10 cellular contexts compared by ENCODE assay signal in the genomic region with DNA sequence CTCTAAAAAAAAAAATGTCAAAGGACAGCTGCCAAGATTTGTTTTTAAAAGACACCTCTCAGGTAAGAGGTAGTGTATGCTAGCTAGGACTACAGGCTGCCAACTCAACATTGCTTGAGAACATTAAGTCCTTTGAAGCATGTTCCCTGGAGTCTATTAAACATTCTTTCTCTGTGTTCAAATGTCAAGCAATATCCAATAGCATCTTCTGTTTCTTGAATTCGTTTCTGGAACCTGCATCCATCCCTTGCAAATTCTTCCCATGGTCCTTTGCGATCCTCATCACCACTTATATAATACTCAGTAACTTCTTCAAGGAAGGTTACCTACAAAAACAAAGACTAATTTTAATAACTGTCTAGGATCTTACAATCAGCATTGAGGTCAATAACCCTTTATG. TPM values are rescaled to one million over a fixed set of nuclear protein-coding genes. Genes with fewer than 3 reads are reported as not detected.
A peak's percentile ranks its signal among the peaks of the same experiment; 100 is the strongest.
DNase-seq lines count a peak whose midpoint lies in the region; ATAC-seq, FAIRE-seq and TF ChIP-seq lines count a peak whose summit lies in the region.
"Had no signal": no experiment of that assay in that cellular context is flagged by ENCODE, and none has a peak within 500 bp of the region (broad histone marks: within the 10 kb centered on the region; RNA-seq: fewer than 3 reads in every experiment).

No MANE protein-coding gene starts in this region.

- H3K27me3 Mint-ChIP-seq in activated naive CD8-positive, alpha-beta T cell, result no peaks in the 10 kb centered on the region

- no TSS peak for BruUV-seq in HepG2 (replicated peaks; lab: Mats Ljungman, UMichigan)

- FAIRE-seq in HepG2 (lab: Jason Lieb, UNC), result no peak
- FAIRE-seq: small intestine had no signal

- TF ChIP-seq CTCF in HepG2 (CRISPR knock-in tag; IDR thresholded peaks at IDR 0.05), result no peak
- TF ChIP-seq CTCF in right lobe of liver (IDR thresholded peaks at IDR 0.05), result no peak
- TF ChIP-seq CTCF in lower lobe of right lung (IDR thresholded peaks at IDR 0.05), result no peak
- no peak for TF ChIP-seq CTCF in upper lobe of right lung (IDR thresholded peaks at IDR 0.05)

- H3K4me3 ChIP-seq in HepG2 (replicated peaks in 1 of 3; ENCODE audit: insufficient read depth in 1 of 3, low read depth in 2 of 3, low read length in 3 of 3), result peak overlapping the region; percentile 16 to 99 (median 98); a peak in 3 of 6 replicates
- H3K4me3 ChIP-seq in right lobe of liver, result no peak overlapping the region
- peak overlapping the region; percentile 88 for H3K4me3 ChIP-seq in lower lobe of right lung
- peak overlapping the region; percentile 90 for H3K4me3 ChIP-seq in upper lobe of right lung

- H3K4me1 ChIP-seq in HepG2 (ENCODE audit: insufficient read depth, low read length) (peaks cover 31% of the 10 kb centered on the region), right lobe of liver (peaks cover 0 to 17% (median 0%) of the 10 kb centered on the region in 4 donors), lower lobe of right lung (peaks cover 26% of the 10 kb centered on the region), upper lobe of right lung (peaks cover 22% of the 10 kb centered on the region)

- H3K4me1 Mint-ChIP-seq in activated naive CD8-positive, alpha-beta T cell (ENCODE audit: low read depth), result peaks cover 36% of the 10 kb centered on the region

- no peak overlapping the region for H3K9ac ChIP-seq in HepG2 (ENCODE audit: insufficient read depth, low read depth, low read length)

- no peaks in the 10 kb centered on the region for H3K9me3 ChIP-seq in HepG2 (ENCODE audit: low read length)
- H3K9me3 ChIP-seq in right lobe of liver, result no peaks in the 10 kb centered on the region
- H3K9me3 ChIP-seq in lower lobe of right lung, result no peaks in the 10 kb centered on the region
- no peaks in the 10 kb centered on the region for H3K9me3 ChIP-seq in upper lobe of right lung

- H4K20me1 ChIP-seq in HepG2 (ENCODE audit: insufficient read depth, low read length), result peaks cover 67% of the 10 kb centered on the region

- H3K27ac ChIP-seq in HepG2 (ENCODE audit: extremely low read length, insufficient read depth, low read length) (no peak overlapping the region), right lobe of liver (no peak overlapping the region), lower lobe of right lung (no peak overlapping the region), upper lobe of right lung (no peak overlapping the region)

- peaks cover 88% of the 10 kb centered on the region for H3K79me2 ChIP-seq in HepG2 (ENCODE audit: insufficient read depth, low read length)

- H3K4me2 ChIP-seq in HepG2 (ENCODE audit: low read depth, low read length), result peak overlapping the region; percentile 81

- ATAC-seq in HepG2, result no peak
- no peak for ATAC-seq in right lobe of liver
- ATAC-seq in lower lobe of right lung, result peak in 1 of 2 donors; percentile 15
- ATAC-seq in upper lobe of right lung, result peak; percentile 44

- H3K27ac Mint-ChIP-seq in activated naive CD8-positive, alpha-beta T cell, result peak overlapping the region; percentile 24

- H3K27me3 ChIP-seq in HepG2 (ENCODE audit: control insufficient read depth in 1 of 2, insufficient read depth in 2 of 2, low read length in 2 of 2) (no peaks in the 10 kb centered on the region; a peak in 1 of 5 replicates), right lobe of liver (no peaks in the 10 kb centered on the region), lower lobe of right lung (ENCODE audit: low read depth) (no peaks in the 10 kb centered on the region), upper lobe of right lung (no peaks in the 10 kb centered on the region)

- TF ChIP-seq EP300 in HepG2 (IDR thresholded peaks at IDR 0.05; ENCODE audit: low read depth in 2 of 2, low read length in 2 of 2) (no peak), HepG2 (CRISPR knock-in tag; IDR thresholded peaks at IDR 0.05; ENCODE audit: borderline replicate concordance) (no peak)

- peaks cover 18% of the 10 kb centered on the region for H3K36me3 Mint-ChIP-seq in activated naive CD8-positive, alpha-beta T cell

- H2AFZ ChIP-seq in HepG2 (ENCODE audit: low read length), result no peak overlapping the region

- in situ Hi-C loops in HepG2 (cut with HindIII; ENCODE audit: extremely low pct_ligation_motif_present, low pct_unique_long_range_greater_than_20kb), result no loop called here

- POLR2A ChIA-PET in HepG2 (lab: Yijun Ruan, JAX), result no interaction called here

- CTCF ChIA-PET in HepG2 (lab: Yijun Ruan, JAX; ENCODE audit: low intra/inter-chr PET ratio, low total read pairs), result no interaction called here

- H3K9me3 Mint-ChIP-seq in activated naive CD8-positive, alpha-beta T cell (ENCODE audit: low read depth), result no peaks in the 10 kb centered on the region

- WGBS in HepG2 (ENCODE audit: low lambda C conversion rate), result 52% methylated on average over 2 of the region's 2 CpGs
- WGBS in right lobe of liver (ENCODE audit: insufficient coverage, low coverage, low lambda C conversion rate, missing lambda C conversion rate), result 34% methylated on average over 2 of the region's 2 CpGs

- TF ChIP-seq RAD21 in HepG2 (CRISPR knock-in tag; IDR thresholded peaks at IDR 0.05), result no peak

- intact Hi-C loops in HepG2 (cut with micrococcal nuclease; ENCODE audit: unreplicated experiment) (no loop called here), right lobe of liver (cut with DNase I) (no loop called here), lower lobe of right lung (cut with DNase I) (no loop called here), upper lobe of right lung (cut with DNase I) (no loop called here)

- H3K36me3 ChIP-seq in HepG2 (replicated peaks in 1 of 2; ENCODE audit: control insufficient read depth in 1 of 2, insufficient read depth in 2 of 2, low read length in 2 of 2) (peaks cover 5 to 21% of the 10 kb centered on the region in 2 experiments; a peak in 3 of 5 replicates), right lobe of liver (peaks cover 5 to 46% (median 15%) of the 10 kb centered on the region in 4 donors), lower lobe of right lung (peaks cover 55% of the 10 kb centered on the region), upper lobe of right lung (peaks cover 62% of the 10 kb centered on the region)

- DNase-seq in HepG2 (ENCODE audit: low spot score), result no peak
- DNase-seq in right lobe of liver, result no peak
- DNase-seq in lower lobe of right lung, result no peak
- DNase-seq in upper lobe of right lung, result no peak
- DNase-seq in activated effector memory CD4-positive, alpha-beta T cell treated with Interleukin-2 at 50 U/mL for 16 hours, result no peak
- DNase-seq in NCI-H748 treated with DMSO at 0.1 percent for 48 hours (lab: John Stamatoyannopoulos, UW), result no peak
- no peak for DNase-seq in foreskin melanocyte
- DNase-seq: NCI-H774, small intestine had no signal

- TF ChIP-seq POLR2A in HepG2 (IDR thresholded peaks at IDR 0.05; ENCODE audit: insufficient read depth in 1 of 2, low read depth in 2 of 2, low read length in 2 of 2), result no peak
- no peak for TF ChIP-seq POLR2A in right lobe of liver (IDR thresholded peaks at IDR 0.05)

- peak overlapping the region; percentile 98 for H3K4me3 Mint-ChIP-seq in activated naive CD8-positive, alpha-beta T cell

RNA-seq across cellular contexts. Expression of a gene that starts 5.6 kb away (rescaled TPM):
- total RNA-seq in HepG2 (2016; rRNA removed; fragmentation: Illumina TruSeq; extraction: Trizol) (20.1 and 23.8 TPM in 2 replicates), right lobe of liver (10 to 100 TPM; 28.6 to 43.6 (median 34.3) TPM), lower lobe of right lung (45.3 TPM), upper lobe of right lung (47.7 TPM)
- 2.1 and 2.7 TPM in 2 replicates for total RNA-seq in HepG2 (2016; cell fraction: cytosol; rRNA removed; fragmentation: Illumina TruSeq; extraction: Trizol; ENCODE audit: low read depth)
- total RNA-seq in HepG2 (2016; cell fraction: insoluble cytoplasmic fraction; rRNA removed; fragmentation: Illumina TruSeq; extraction: Trizol), result 19.9 and 23.3 TPM in 2 replicates
- total RNA-seq in HepG2 (2016; cell fraction: membrane; rRNA removed; fragmentation: Illumina TruSeq; extraction: Trizol), result 9.2 and 10.4 TPM in 2 replicates
- 29.0 and 33.5 TPM in 2 replicates for total RNA-seq in HepG2 (2016; cell fraction: nucleus; rRNA removed; fragmentation: Illumina TruSeq; extraction: Trizol)
- polyA plus RNA-seq in HepG2 (2011; rRNA removed), result 12.7 and 13.4 TPM in 2 replicates
- polyA plus RNA-seq in HepG2 (2011; cell fraction: cytosol; rRNA removed), result 9.5 and 11.8 TPM in 2 replicates
- 12.8 and 14.2 TPM in 2 replicates for polyA plus RNA-seq in HepG2 (2011; cell fraction: nucleus; rRNA removed)
- 13.8 and 16.0 TPM in 2 replicates for polyA plus RNA-seq in HepG2 (2012)
- 1.2 and 1.4 TPM in 2 replicates for polyA plus RNA-seq in HepG2 (2016; cell fraction: cytosol; fragmentation: Illumina TruSeq; extraction: Trizol; ENCODE audit: low read depth)
- 15.8 and 16.0 TPM in 2 replicates for polyA plus RNA-seq in HepG2 (2016; cell fraction: insoluble cytoplasmic fraction; fragmentation: Illumina TruSeq; extraction: Trizol; ENCODE audit: low read depth)
- polyA plus RNA-seq in HepG2 (2016; cell fraction: membrane; fragmentation: Illumina TruSeq; extraction: Trizol; ENCODE audit: low read depth), result 3.3 and 3.6 TPM in 2 replicates
- 30.8 and 34.1 TPM in 2 replicates for polyA plus RNA-seq in HepG2 (2016; cell fraction: nucleus; fragmentation: Illumina TruSeq; extraction: Trizol; ENCODE audit: insufficient read depth, low read depth)
- polyA minus RNA-seq in HepG2 (2011; rRNA and poly(A)+ RNA removed; ENCODE audit: low replicate concordance), result 29.5 and 115 TPM in 2 replicates
- polyA minus RNA-seq in HepG2 (2011; cell fraction: cytosol; rRNA and poly(A)+ RNA removed), result 25.9 and 34.1 TPM in 2 replicates
- polyA minus RNA-seq in HepG2 (2011; cell fraction: nucleus; rRNA and poly(A)+ RNA removed), result 43.4 and 52.2 TPM in 2 replicates

RNA-seq across cellular contexts. Expression of a gene that starts 46.3 kb away (rescaled TPM):
- total RNA-seq in HepG2 (2016; rRNA removed; fragmentation: Illumina TruSeq; extraction: Trizol), result 10.8 and 11.4 TPM in 2 replicates
- 0.40 and 1.1 TPM in 2 replicates for total RNA-seq in HepG2 (2016; cell fraction: cytosol; rRNA removed; fragmentation: Illumina TruSeq; extraction: Trizol; ENCODE audit: low read depth)
- 7.3 and 13.7 TPM in 2 replicates for total RNA-seq in HepG2 (2016; cell fraction: insoluble cytoplasmic fraction; rRNA removed; fragmentation: Illumina TruSeq; extraction: Trizol)
- 3.9 and 4.0 TPM in 2 replicates for total RNA-seq in HepG2 (2016; cell fraction: membrane; rRNA removed; fragmentation: Illumina TruSeq; extraction: Trizol)
- 16.8 and 17.2 TPM in 2 replicates for total RNA-seq in HepG2 (2016; cell fraction: nucleus; rRNA removed; fragmentation: Illumina TruSeq; extraction: Trizol)
- 5.3 and 6.4 TPM in 2 replicates for polyA plus RNA-seq in HepG2 (2011; rRNA removed)
- 2.2 TPM in 2 replicates for polyA plus RNA-seq in HepG2 (2011; cell fraction: cytosol; rRNA removed)
- 18.8 and 20.9 TPM in 2 replicates for polyA plus RNA-seq in HepG2 (2011; cell fraction: nucleus; rRNA removed)
- 6.1 and 6.4 TPM in 2 replicates for polyA plus RNA-seq in HepG2 (2012)
- polyA plus RNA-seq in HepG2 (2016; cell fraction: cytosol; fragmentation: Illumina TruSeq; extraction: Trizol; ENCODE audit: low read depth), result 0.33 and 0.35 TPM in 2 replicates
- 5.7 and 9.8 TPM in 2 replicates for polyA plus RNA-seq in HepG2 (2016; cell fraction: insoluble cytoplasmic fraction; fragmentation: Illumina TruSeq; extraction: Trizol; ENCODE audit: low read depth)
- 1.2 and 1.6 TPM in 2 replicates for polyA plus RNA-seq in HepG2 (2016; cell fraction: membrane; fragmentation: Illumina TruSeq; extraction: Trizol; ENCODE audit: low read depth)
- polyA plus RNA-seq in HepG2 (2016; cell fraction: nucleus; fragmentation: Illumina TruSeq; extraction: Trizol; ENCODE audit: insufficient read depth, low read depth), result 24.1 and 24.3 TPM in 2 replicates
- 5.2 and 11.2 TPM in 2 replicates for polyA minus RNA-seq in HepG2 (2011; rRNA and poly(A)+ RNA removed; ENCODE audit: low replicate concordance)
- polyA minus RNA-seq in HepG2 (2011; cell fraction: cytosol; rRNA and poly(A)+ RNA removed), result 3.2 and 7.6 TPM in 2 replicates
- 11.1 and 11.8 TPM in 2 replicates for polyA minus RNA-seq in HepG2 (2011; cell fraction: nucleus; rRNA and poly(A)+ RNA removed)
- total RNA-seq in right lobe of liver, result 10 to 100 TPM; 16.6 to 31.1 (median 22.1) TPM
- total RNA-seq in lower lobe of right lung, result 7.6 TPM
- total RNA-seq in upper lobe of right lung, result 7.1 TPM

Comparison
In these comparisons a context has a peak if more than half of its experiments do, and no peak if none do; other contexts are left out.
1. H3K4me3 ChIP-seq: peak in HepG2 (3 of 3), lower lobe of right lung (single experiment) and upper lobe of right lung (single experiment); none in right lobe of liver (0 of 3).